In the genomic region with DNA sequence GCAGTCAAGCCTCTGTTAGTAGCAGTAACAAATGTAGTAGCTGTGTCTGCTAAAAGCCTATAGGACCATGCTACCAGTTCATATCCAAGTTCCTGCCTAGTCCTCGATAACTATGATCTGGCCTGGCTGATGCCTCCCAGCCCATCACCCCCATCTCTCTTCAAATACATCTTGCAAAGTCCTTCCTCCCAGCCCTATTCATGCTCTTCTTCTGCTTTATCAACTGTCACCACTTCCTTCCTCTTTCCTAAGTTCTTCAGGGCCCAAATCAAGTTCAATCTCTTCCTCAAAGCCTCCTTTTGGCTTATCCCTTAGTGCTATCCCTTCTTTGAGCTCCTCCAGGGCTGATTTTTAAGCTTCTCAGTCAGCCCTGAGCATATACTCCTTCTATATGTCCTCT, we compare ENCODE assay signal across 1 cellular context.
A peak's percentile ranks its signal among the peaks of the same experiment; 100 is the strongest.
TF ChIP-seq lines count a peak whose summit lies in the region.

No MANE protein-coding gene starts in this region.

TF ChIP-seq in K562, 482 proteins besides CTCF, POLR2A, EP300 and RAD21 (continues in another document):
- TF ChIP-seq, protein P1, sequence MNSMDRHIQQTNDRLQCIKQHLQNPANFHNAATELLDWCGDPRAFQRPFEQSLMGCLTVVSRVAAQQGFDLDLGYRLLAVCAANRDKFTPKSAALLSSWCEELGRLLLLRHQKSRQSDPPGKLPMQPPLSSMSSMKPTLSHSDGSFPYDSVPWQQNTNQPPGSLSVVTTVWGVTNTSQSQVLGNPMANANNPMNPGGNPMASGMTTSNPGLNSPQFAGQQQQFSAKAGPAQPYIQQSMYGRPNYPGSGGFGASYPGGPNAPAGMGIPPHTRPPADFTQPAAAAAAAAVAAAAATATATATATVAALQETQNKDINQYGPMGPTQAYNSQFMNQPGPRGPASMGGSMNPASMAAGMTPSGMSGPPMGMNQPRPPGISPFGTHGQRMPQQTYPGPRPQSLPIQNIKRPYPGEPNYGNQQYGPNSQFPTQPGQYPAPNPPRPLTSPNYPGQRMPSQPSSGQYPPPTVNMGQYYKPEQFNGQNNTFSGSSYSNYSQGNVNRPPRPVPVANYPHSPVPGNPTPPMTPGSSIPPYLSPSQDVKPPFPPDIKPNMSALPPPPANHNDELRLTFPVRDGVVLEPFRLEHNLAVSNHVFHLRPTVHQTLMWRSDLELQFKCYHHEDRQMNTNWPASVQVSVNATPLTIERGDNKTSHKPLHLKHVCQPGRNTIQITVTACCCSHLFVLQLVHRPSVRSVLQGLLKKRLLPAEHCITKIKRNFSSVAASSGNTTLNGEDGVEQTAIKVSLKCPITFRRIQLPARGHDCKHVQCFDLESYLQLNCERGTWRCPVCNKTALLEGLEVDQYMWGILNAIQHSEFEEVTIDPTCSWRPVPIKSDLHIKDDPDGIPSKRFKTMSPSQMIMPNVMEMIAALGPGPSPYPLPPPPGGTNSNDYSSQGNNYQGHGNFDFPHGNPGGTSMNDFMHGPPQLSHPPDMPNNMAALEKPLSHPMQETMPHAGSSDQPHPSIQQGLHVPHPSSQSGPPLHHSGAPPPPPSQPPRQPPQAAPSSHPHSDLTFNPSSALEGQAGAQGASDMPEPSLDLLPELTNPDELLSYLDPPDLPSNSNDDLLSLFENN (IDR thresholded peaks at IDR 0.05; ENCODE audit: low read depth in 2 of 2, low read length in 2 of 2), result no peak
- TF ChIP-seq SMARCE1 (IDR thresholded peaks at IDR 0.05) (peak; percentile 40; the same call in 1 of the 2 replicates), ZNF24 (IDR thresholded peaks at IDR 0.05) (no peak), CBFA2T2 (conservative IDR thresholded peaks at IDR 0.05) (no peak), NR4A1 (CRISPR knock-in tag; IDR thresholded peaks at IDR 0.05) (no peak), NR4A1 (tag; IDR thresholded peaks at IDR 0.05) (no peak), ZNF561 (CRISPR knock-in tag; conservative IDR thresholded peaks at IDR 0.05) (no peak), HDAC1 (IDR thresholded peaks at IDR 0.05) (0 out of 4 replicates have a peak, but pooled peaks of 1 of the 2 experiments have one; percentile 17), ZNF77 (CRISPR knock-in tag; IDR thresholded peaks at IDR 0.05) (no peak), SNRNP70 (optimal IDR thresholded peaks at IDR 0.05; ENCODE audit: low read depth, low read length) (no peak), RCOR1 (IDR thresholded peaks at IDR 0.05; ENCODE audit: borderline replicate concordance in 1 of 2, low read depth in 2 of 2, low read length in 2 of 2) (peak in 1 of 2 experiments; percentile 47; a peak in 1 of 4 replicates), KLF6 (CRISPR knock-in tag; IDR thresholded peaks at IDR 0.05; ENCODE audit: borderline replicate concordance) (no peak), KHSRP (IDR thresholded peaks at IDR 0.05) (no peak), TBP (optimal IDR thresholded peaks at IDR 0.05; ENCODE audit: low read depth, low read length) (no peak), ZNF57 (CRISPR knock-in tag; IDR thresholded peaks at IDR 0.05) (no peak), SMARCA4 (IDR thresholded peaks at IDR 0.05) (0 out of 2 replicates have a peak, but pooled peaks have one; percentile 18), OTX1 (CRISPR knock-in tag; IDR thresholded peaks at IDR 0.05) (no peak), ZBTB8A (IDR thresholded peaks at IDR 0.05; ENCODE audit: partially characterized antibody) (no peak), MTF1 (CRISPR knock-in tag; IDR thresholded peaks at IDR 0.05; ENCODE audit: borderline replicate concordance) (no peak), HOXB6 (CRISPR knock-in tag; IDR thresholded peaks at IDR 0.05; ENCODE audit: borderline replicate concordance) (no peak), ETV6 (IDR thresholded peaks at IDR 0.05; ENCODE audit: borderline replicate concordance in 1 of 2, low read depth in 2 of 2, low read length in 1 of 2) (peak in 1 of 2 experiments; percentile 81; a peak in 2 of 4 replicates), ETV6 (CRISPR knock-in tag; IDR thresholded peaks at IDR 0.05; ENCODE audit: borderline replicate concordance) (no peak), SMARCB1 (IDR thresholded peaks at IDR 0.05; ENCODE audit: insufficient read length, low read depth) (no peak), RFX1 (IDR thresholded peaks at IDR 0.05) (no peak), TCF7L2 (IDR thresholded peaks at IDR 0.05; ENCODE audit: low read depth, low read length) (no peak)
- TF ChIP-seq, protein P2, sequence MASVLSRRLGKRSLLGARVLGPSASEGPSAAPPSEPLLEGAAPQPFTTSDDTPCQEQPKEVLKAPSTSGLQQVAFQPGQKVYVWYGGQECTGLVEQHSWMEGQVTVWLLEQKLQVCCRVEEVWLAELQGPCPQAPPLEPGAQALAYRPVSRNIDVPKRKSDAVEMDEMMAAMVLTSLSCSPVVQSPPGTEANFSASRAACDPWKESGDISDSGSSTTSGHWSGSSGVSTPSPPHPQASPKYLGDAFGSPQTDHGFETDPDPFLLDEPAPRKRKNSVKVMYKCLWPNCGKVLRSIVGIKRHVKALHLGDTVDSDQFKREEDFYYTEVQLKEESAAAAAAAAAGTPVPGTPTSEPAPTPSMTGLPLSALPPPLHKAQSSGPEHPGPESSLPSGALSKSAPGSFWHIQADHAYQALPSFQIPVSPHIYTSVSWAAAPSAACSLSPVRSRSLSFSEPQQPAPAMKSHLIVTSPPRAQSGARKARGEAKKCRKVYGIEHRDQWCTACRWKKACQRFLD (CRISPR knock-in tag; IDR thresholded peaks at IDR 0.05), result no peak
- TF ChIP-seq, protein P3, sequence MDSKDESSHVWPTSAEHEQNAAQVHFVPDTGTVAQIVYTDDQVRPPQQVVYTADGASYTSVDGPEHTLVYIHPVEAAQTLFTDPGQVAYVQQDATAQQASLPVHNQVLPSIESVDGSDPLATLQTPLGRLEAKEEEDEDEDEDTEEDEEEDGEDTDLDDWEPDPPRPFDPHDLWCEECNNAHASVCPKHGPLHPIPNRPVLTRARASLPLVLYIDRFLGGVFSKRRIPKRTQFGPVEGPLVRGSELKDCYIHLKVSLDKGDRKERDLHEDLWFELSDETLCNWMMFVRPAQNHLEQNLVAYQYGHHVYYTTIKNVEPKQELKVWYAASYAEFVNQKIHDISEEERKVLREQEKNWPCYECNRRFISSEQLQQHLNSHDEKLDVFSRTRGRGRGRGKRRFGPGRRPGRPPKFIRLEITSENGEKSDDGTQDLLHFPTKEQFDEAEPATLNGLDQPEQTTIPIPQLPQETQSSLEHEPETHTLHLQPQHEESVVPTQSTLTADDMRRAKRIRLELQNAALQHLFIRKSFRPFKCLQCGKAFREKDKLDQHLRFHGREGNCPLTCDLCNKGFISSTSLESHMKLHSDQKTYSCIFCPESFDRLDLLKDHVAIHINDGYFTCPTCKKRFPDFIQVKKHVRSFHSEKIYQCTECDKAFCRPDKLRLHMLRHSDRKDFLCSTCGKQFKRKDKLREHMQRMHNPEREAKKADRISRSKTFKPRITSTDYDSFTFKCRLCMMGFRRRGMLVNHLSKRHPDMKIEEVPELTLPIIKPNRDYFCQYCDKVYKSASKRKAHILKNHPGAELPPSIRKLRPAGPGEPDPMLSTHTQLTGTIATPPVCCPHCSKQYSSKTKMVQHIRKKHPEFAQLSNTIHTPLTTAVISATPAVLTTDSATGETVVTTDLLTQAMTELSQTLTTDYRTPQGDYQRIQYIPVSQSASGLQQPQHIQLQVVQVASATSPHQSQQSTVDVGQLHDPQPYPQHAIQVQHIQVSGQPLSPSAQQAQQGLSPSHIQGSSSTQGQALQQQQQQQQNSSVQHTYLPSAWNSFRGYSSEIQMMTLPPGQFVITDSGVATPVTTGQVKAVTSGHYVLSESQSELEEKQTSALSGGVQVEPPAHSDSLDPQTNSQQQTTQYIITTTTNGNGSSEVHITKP (IDR thresholded peaks at IDR 0.05; ENCODE audit: partially characterized antibody), result no peak
- TF ChIP-seq, protein P4, sequence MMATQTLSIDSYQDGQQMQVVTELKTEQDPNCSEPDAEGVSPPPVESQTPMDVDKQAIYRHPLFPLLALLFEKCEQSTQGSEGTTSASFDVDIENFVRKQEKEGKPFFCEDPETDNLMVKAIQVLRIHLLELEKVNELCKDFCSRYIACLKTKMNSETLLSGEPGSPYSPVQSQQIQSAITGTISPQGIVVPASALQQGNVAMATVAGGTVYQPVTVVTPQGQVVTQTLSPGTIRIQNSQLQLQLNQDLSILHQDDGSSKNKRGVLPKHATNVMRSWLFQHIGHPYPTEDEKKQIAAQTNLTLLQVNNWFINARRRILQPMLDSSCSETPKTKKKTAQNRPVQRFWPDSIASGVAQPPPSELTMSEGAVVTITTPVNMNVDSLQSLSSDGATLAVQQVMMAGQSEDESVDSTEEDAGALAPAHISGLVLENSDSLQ (IDR thresholded peaks at IDR 0.05), result peak; percentile 38; the same call in 1 of the 2 replicates
- TF ChIP-seq, protein P5, sequence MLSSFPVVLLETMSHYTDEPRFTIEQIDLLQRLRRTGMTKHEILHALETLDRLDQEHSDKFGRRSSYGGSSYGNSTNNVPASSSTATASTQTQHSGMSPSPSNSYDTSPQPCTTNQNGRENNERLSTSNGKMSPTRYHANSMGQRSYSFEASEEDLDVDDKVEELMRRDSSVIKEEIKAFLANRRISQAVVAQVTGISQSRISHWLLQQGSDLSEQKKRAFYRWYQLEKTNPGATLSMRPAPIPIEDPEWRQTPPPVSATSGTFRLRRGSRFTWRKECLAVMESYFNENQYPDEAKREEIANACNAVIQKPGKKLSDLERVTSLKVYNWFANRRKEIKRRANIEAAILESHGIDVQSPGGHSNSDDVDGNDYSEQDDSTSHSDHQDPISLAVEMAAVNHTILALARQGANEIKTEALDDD (IDR thresholded peaks at IDR 0.05), result peak; percentile 69
- TF ChIP-seq, protein P6, sequence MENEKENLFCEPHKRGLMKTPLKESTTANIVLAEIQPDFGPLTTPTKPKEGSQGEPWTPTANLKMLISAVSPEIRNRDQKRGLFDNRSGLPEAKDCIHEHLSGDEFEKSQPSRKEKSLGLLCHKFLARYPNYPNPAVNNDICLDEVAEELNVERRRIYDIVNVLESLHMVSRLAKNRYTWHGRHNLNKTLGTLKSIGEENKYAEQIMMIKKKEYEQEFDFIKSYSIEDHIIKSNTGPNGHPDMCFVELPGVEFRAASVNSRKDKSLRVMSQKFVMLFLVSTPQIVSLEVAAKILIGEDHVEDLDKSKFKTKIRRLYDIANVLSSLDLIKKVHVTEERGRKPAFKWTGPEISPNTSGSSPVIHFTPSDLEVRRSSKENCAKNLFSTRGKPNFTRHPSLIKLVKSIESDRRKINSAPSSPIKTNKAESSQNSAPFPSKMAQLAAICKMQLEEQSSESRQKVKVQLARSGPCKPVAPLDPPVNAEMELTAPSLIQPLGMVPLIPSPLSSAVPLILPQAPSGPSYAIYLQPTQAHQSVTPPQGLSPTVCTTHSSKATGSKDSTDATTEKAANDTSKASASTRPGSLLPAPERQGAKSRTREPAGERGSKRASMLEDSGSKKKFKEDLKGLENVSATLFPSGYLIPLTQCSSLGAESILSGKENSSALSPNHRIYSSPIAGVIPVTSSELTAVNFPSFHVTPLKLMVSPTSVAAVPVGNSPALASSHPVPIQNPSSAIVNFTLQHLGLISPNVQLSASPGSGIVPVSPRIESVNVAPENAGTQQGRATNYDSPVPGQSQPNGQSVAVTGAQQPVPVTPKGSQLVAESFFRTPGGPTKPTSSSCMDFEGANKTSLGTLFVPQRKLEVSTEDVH (IDR thresholded peaks at IDR 0.05; ENCODE audit: low read depth, partially characterized antibody), result no peak
- TF ChIP-seq, protein P7, sequence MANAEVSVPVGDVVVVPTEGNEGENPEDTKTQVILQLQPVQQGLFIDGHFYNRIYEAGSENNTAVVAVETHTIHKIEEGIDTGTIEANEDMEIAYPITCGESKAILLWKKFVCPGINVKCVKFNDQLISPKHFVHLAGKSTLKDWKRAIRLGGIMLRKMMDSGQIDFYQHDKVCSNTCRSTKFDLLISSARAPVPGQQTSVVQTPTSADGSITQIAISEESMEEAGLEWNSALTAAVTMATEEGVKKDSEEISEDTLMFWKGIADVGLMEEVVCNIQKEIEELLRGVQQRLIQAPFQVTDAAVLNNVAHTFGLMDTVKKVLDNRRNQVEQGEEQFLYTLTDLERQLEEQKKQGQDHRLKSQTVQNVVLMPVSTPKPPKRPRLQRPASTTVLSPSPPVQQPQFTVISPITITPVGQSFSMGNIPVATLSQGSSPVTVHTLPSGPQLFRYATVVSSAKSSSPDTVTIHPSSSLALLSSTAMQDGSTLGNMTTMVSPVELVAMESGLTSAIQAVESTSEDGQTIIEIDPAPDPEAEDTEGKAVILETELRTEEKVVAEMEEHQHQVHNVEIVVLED (CRISPR knock-in tag; IDR thresholded peaks at IDR 0.05), result no peak
- TF ChIP-seq, protein P8, sequence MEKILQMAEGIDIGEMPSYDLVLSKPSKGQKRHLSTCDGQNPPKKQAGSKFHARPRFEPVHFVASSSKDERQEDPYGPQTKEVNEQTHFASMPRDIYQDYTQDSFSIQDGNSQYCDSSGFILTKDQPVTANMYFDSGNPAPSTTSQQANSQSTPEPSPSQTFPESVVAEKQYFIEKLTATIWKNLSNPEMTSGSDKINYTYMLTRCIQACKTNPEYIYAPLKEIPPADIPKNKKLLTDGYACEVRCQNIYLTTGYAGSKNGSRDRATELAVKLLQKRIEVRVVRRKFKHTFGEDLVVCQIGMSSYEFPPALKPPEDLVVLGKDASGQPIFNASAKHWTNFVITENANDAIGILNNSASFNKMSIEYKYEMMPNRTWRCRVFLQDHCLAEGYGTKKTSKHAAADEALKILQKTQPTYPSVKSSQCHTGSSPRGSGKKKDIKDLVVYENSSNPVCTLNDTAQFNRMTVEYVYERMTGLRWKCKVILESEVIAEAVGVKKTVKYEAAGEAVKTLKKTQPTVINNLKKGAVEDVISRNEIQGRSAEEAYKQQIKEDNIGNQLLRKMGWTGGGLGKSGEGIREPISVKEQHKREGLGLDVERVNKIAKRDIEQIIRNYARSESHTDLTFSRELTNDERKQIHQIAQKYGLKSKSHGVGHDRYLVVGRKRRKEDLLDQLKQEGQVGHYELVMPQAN (IDR thresholded peaks at IDR 0.05; ENCODE audit: borderline replicate concordance), result no peak
- TF ChIP-seq, protein P9, sequence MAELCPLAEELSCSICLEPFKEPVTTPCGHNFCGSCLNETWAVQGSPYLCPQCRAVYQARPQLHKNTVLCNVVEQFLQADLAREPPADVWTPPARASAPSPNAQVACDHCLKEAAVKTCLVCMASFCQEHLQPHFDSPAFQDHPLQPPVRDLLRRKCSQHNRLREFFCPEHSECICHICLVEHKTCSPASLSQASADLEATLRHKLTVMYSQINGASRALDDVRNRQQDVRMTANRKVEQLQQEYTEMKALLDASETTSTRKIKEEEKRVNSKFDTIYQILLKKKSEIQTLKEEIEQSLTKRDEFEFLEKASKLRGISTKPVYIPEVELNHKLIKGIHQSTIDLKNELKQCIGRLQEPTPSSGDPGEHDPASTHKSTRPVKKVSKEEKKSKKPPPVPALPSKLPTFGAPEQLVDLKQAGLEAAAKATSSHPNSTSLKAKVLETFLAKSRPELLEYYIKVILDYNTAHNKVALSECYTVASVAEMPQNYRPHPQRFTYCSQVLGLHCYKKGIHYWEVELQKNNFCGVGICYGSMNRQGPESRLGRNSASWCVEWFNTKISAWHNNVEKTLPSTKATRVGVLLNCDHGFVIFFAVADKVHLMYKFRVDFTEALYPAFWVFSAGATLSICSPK (IDR thresholded peaks at IDR 0.05; ENCODE audit: borderline replicate concordance), result no peak
